Comparison of ENCODE assay signal across 8 cellular contexts in the genomic region with DNA sequence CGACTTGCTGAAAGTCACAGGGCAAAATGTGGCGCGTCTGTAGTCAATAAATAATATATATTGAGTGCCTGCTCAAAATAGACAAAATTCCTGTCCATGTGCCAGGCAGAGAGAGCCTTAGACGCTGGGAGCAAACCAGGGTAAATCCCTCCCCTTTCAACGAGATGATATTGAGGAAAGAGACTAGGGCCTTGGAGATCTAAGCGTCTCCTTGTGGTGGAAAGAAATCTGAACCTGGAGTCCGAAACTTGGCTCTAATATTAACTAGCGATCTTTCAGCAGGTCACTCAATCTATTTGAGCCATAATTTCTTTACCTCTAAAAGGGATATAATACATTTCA. TPM values are rescaled to one million over a fixed set of nuclear protein-coding genes. Genes with fewer than 3 reads are reported as not detected.
DNase-seq lines count a peak whose midpoint lies in the region; ATAC-seq, FAIRE-seq and TF ChIP-seq lines count a peak whose summit lies in the region.

No MANE protein-coding gene starts in this region.

- peaks cover 3% of the 10 kb centered on the region for H3K9me3 Mint-ChIP-seq in endodermal cell

- H3K27ac Mint-ChIP-seq in endodermal cell = no peak overlapping the region

- TF ChIP-seq POLR2A in thyroid gland (IDR thresholded peaks at IDR 0.05) (no peak), H54 (IDR thresholded peaks at IDR 0.05; ENCODE audit: low read depth, low read length) (no peak)

- WGBS in endodermal cell (ENCODE audit: insufficient coverage in 1 of 2, insufficient read length in 1 of 2), 2 experiments = 50 to 57% methylated on average over 6 to 8 of the region's 8 CpGs
- WGBS in thyroid gland, 2 donors = 38 to 40% methylated on average over 8 of the region's 8 CpGs

- DNase-seq in endodermal cell (no peak), retinal pigment epithelial cell (ENCODE audit: low read depth) (no peak), thyroid gland (no peak), H54 (ENCODE audit: insufficient read length, low spot score) (no peak), NCI-H446 treated with DMSO at 0.1 percent for 48 hours (lab: John Stamatoyannopoulos, UW) (no peak)

- H3K27ac ChIP-seq in OCI-LY1 (ENCODE audit: low read depth, low read length, poor library complexity, severe bottlenecking) = no peak overlapping the region
- no peak overlapping the region for H3K27ac ChIP-seq in endodermal cell (ENCODE audit: low read depth, low read length)
- H3K27ac ChIP-seq in thyroid gland = peak overlapping the region in 1 of 3 donors; percentile 89

- H3K9ac ChIP-seq in OCI-LY1 (ENCODE audit: low read length) (peak overlapping the region; percentile 87; the same call in 1 of the 2 replicates), endodermal cell (ENCODE audit: extremely low read depth, low read length, poor library complexity, severe bottlenecking) (no peak overlapping the region)

- intact Hi-C loops in thyroid gland (cut with DNase I) = no loop called here

- H3K79me2 ChIP-seq in OCI-LY1 (ENCODE audit: insufficient read depth, low read length) = peaks cover 29% of the 10 kb centered on the region

- no peaks in the 10 kb centered on the region for H3F3A ChIP-seq in OCI-LY1 (ENCODE audit: insufficient read depth, low read length)

- peaks cover 6% of the 10 kb centered on the region for H3K27me3 Mint-ChIP-seq in endodermal cell (ENCODE audit: insufficient read depth)

- peak overlapping the region; percentile 86 for H3K4me3 Mint-ChIP-seq in endodermal cell

- H3K27me3 ChIP-seq in OCI-LY1 (ENCODE audit: insufficient read depth, low read length) (no peaks in the 10 kb centered on the region), endodermal cell (ENCODE audit: control insufficient read depth, insufficient read depth, low read length, poor library complexity, severe bottlenecking) (peaks cover 5% of the 10 kb centered on the region), thyroid gland (no peaks in the 10 kb centered on the region)

- no peak for TF ChIP-seq CTCF in OCI-LY1 (IDR thresholded peaks at IDR 0.05; ENCODE audit: low read length)
- no peak for TF ChIP-seq CTCF in endodermal cell (conservative IDR thresholded peaks at IDR 0.05)
- TF ChIP-seq CTCF in retinal pigment epithelial cell (conservative IDR thresholded peaks at IDR 0.05; ENCODE audit: low read depth, low read length) = no peak
- TF ChIP-seq CTCF in thyroid gland (IDR thresholded peaks at IDR 0.05) = peak in 1 of 6 experiments; percentile 5

- peak overlapping the region; percentile 68 for H2AFZ ChIP-seq in OCI-LY1 (ENCODE audit: low read length)

- ATAC-seq in GM19324 (IDR thresholded peaks at IDR 0.05; ENCODE audit: low FRiP score, unreplicated experiment) (peak; percentile 9), HG03442 (IDR thresholded peaks at IDR 0.05; ENCODE audit: unreplicated experiment) (no peak)

- peaks cover 20% of the 10 kb centered on the region; the same call in 1 of the 2 replicates for H3K36me3 ChIP-seq in OCI-LY1 (ENCODE audit: insufficient read depth, low read length)
- peaks cover 18% of the 10 kb centered on the region for H3K36me3 ChIP-seq in endodermal cell (ENCODE audit: control insufficient read depth, insufficient read depth, low read length)
- no peaks in the 10 kb centered on the region for H3K36me3 ChIP-seq in thyroid gland

- no peaks in the 10 kb centered on the region for H3K9me2 ChIP-seq in OCI-LY1 (ENCODE audit: low read depth, low read length)

- H3K9me3 ChIP-seq in OCI-LY1 (ENCODE audit: low read length) (no peaks in the 10 kb centered on the region), endodermal cell (ENCODE audit: control insufficient read depth, low read length) (no peaks in the 10 kb centered on the region), thyroid gland (no peaks in the 10 kb centered on the region)

- H3K4me3 ChIP-seq in OCI-LY1 (ENCODE audit: low read depth, low read length, poor library complexity, severe bottlenecking) = peak overlapping the region; percentile 89
- peak overlapping the region; percentile 96 for H3K4me3 ChIP-seq in endodermal cell (ENCODE audit: low read length)
- H3K4me3 ChIP-seq in retinal pigment epithelial cell (ENCODE audit: low read length) = peak overlapping the region; percentile 96
- no peak overlapping the region for H3K4me3 ChIP-seq in thyroid gland (replicated peaks in 1 of 3)

- H3K36me3 Mint-ChIP-seq in endodermal cell (ENCODE audit: low read depth) = peaks cover 11% of the 10 kb centered on the region

- no peak for FAIRE-seq in H54 (lab: Jason Lieb, UNC)

- peaks cover 12% of the 10 kb centered on the region for H3K4me1 Mint-ChIP-seq in endodermal cell

- H3K4me1 ChIP-seq in OCI-LY1 (ENCODE audit: insufficient read depth, low read length, severe bottlenecking) (peaks cover 21% of the 10 kb centered on the region), endodermal cell (ENCODE audit: control insufficient read depth, insufficient read depth, low read length) (no peaks in the 10 kb centered on the region), thyroid gland (peaks cover 15 to 21% of the 10 kb centered on the region in 2 donors)

- H4K20me1 ChIP-seq in OCI-LY1 (ENCODE audit: insufficient read depth, low read length) = no peaks in the 10 kb centered on the region

- H3K4me2 ChIP-seq in OCI-LY1 (ENCODE audit: low read length) = peak overlapping the region; percentile 97

RNA-seq across cellular contexts. Expression of gene DPP8, which starts 0.3 kb away (rescaled TPM):
- total RNA-seq in endodermal cell (10 to 100 TPM; 31.8 to 34.9 TPM), thyroid gland (10 to 100 TPM; 44.8 to 53.5 (median 52.3) TPM)
- polyA plus RNA-seq in endodermal cell (2013, experiment 1 of 2) = 19.4 TPM
- polyA plus RNA-seq in endodermal cell (2013, experiment 2 of 2) = 20.7 TPM

RNA-seq across cellular contexts. Expression of gene HACD3, which starts 12.4 kb away (rescaled TPM):
- total RNA-seq in endodermal cell (100 to 1,000 TPM; 129 to 201 TPM), thyroid gland (100 to 1,000 TPM; 103 to 172 (median 128) TPM)
- polyA plus RNA-seq in endodermal cell (2013, experiment 1 of 2) = 238 TPM
- polyA plus RNA-seq in endodermal cell (2013, experiment 2 of 2) = 232 TPM

Comparison
In these comparisons a context has a peak if more than half of its experiments do, and no peak if none do; other contexts are left out.
1. H3K4me3 ChIP-seq: peak in OCI-LY1 (single experiment), endodermal cell (single experiment) and retinal pigment epithelial cell (single experiment); none in thyroid gland (0 of 3).